In genomic region chr2:200430017-200430416, GRCh38 we compare ENCODE assay signal across 18 cellular contexts.
"Had no signal": no experiment of that assay in that cellular context is flagged by ENCODE, and none has a peak within 500 bp of the region (broad histone marks: within the 10 kb centered on the region; RNA-seq: fewer than 3 reads in every experiment).

No MANE protein-coding gene starts in this region.

- H3K4me3 ChIP-seq: ascending aorta, coronary artery, lung, right atrium auricular region, tibial nerve had no signal

- ATAC-seq: activated CD8-positive, alpha-beta T cell treated with anti-CD3 and anti-CD28 coated beads, Interleukin-2, amount 10 ng/mL, durations not matched to agents 7 days and 5 days; foreskin keratinocyte; left colon had no signal

- DNase-seq: activated CD4-positive, alpha-beta T cell treated with anti-CD3 and anti-CD28 coated beads, Interleukin-2, amount 10 ng/mL, durations not matched to agents 24 days and 14 days; activated CD8-positive, alpha-beta T cell treated with anti-CD3 and anti-CD28 coated beads, Interleukin-2, amount 10 ng/mL, durations not matched to agents 7 days and 5 days; activated naive CD4-positive, alpha-beta T cell treated with Interleukin-2 at 50 U/mL for 16 hours; activated T-cell treated with anti-CD3 and anti-CD28 coated beads, Interleukin-2, amount 50 U/mL, for 24 hours; erythroblast; foreskin keratinocyte; glutamatergic neuron; hippocampal formation; left colon; midbrain; nucleus accumbens; stimulated activated CD4-positive, alpha-beta T cell treated with anti-CD3 and anti-CD28 coated beads, Interleukin-2, amount 100 ng/mL, for 48 hours; T1000 had no signal
